8 cellular contexts compared by ENCODE assay signal in genomic region chr1:35032384-35032739, GRCh38. TPM values are rescaled to one million over a fixed set of nuclear protein-coding genes. Genes with fewer than 3 reads are reported as not detected.
DNase-seq lines count a peak whose midpoint lies in the region; ATAC-seq and TF ChIP-seq lines count a peak whose summit lies in the region.

No MANE protein-coding gene starts in this region.

- H4K20me1 ChIP-seq in Karpas-422 (ENCODE audit: insufficient read depth, low read depth, low read length) (no peaks in the 10 kb centered on the region), neural cell (ENCODE audit: insufficient read depth) (no peaks in the 10 kb centered on the region)

- H3K36me3 ChIP-seq in Karpas-422 (ENCODE audit: insufficient read depth, low read length) (no peaks in the 10 kb centered on the region), colonic mucosa (no peaks in the 10 kb centered on the region), neural cell (ENCODE audit: insufficient read depth, low read length) (no peaks in the 10 kb centered on the region)

- peak; percentile 50 for DNase-seq in Karpas-422
- DNase-seq in colonic mucosa: no peak
- DNase-seq in NCI-H187 (lab: John Stamatoyannopoulos, UW): no peak
- DNase-seq in Ammon's horn (ENCODE audit: low spot score): no peak
- DNase-seq in DMS153 (lab: John Stamatoyannopoulos, UW): no peak

- TF ChIP-seq EP300 in neural cell (conservative IDR thresholded peaks at IDR 0.05; ENCODE audit: poor library complexity, severe bottlenecking): no peak

- H3K79me2 ChIP-seq in Karpas-422 (ENCODE audit: low read length): peaks cover 36% of the 10 kb centered on the region
- H3K79me2 ChIP-seq in neural cell (replicated peaks; ENCODE audit: insufficient read depth, low read length): peaks cover 11% of the 10 kb centered on the region

- H2AFZ ChIP-seq in Karpas-422 (ENCODE audit: low read length) (no peak overlapping the region), neural cell (ENCODE audit: low read depth, low read length) (no peak overlapping the region)

- H3K9me2 ChIP-seq in Karpas-422 (replicated peaks; ENCODE audit: insufficient read depth, low read length) (no peaks in the 10 kb centered on the region), neural cell (ENCODE audit: insufficient read depth, low read length) (no peaks in the 10 kb centered on the region)

- ATAC-seq in GM18868 (IDR thresholded peaks at IDR 0.05; ENCODE audit: unreplicated experiment): no peak

- H3K4me3 ChIP-seq in Karpas-422 (ENCODE audit: low read length) (peak overlapping the region; percentile 50), colonic mucosa (peak overlapping the region; percentile 61), neural cell (ENCODE audit: low read length) (peak overlapping the region; percentile 87)

- no peak for TF ChIP-seq RAD21 in neural cell (conservative IDR thresholded peaks at IDR 0.05)

- TF ChIP-seq CTCF in C4-2B (conservative IDR thresholded peaks at IDR 0.05): no peak
- TF ChIP-seq CTCF in colonic mucosa (IDR thresholded peaks at IDR 0.05): no peak
- no peak for TF ChIP-seq CTCF in neural cell (IDR thresholded peaks at IDR 0.05; ENCODE audit: poor library complexity, severe bottlenecking)

- H3K9ac ChIP-seq in Karpas-422 (ENCODE audit: low read length) (no peak overlapping the region), colonic mucosa (ENCODE audit: low read depth in 2 of 2, low read length in 2 of 2) (no peak overlapping the region), neural cell (ENCODE audit: low read length) (no peak overlapping the region)

- H3K4me1 ChIP-seq in Karpas-422 (ENCODE audit: low read length): peaks cover 12% of the 10 kb centered on the region
- peaks cover 11% of the 10 kb centered on the region for H3K4me1 ChIP-seq in colonic mucosa

- intact Hi-C loops in colonic mucosa (cut with DNase I): no loop called here

- H3K27ac ChIP-seq in C4-2B (peak overlapping the region; percentile 83), Karpas-422 (ENCODE audit: low read length) (no peak overlapping the region), colonic mucosa (no peak overlapping the region), neural cell (ENCODE audit: low read length) (peak overlapping the region; percentile 93)

- H3K9me3 ChIP-seq in Karpas-422 (ENCODE audit: low read length) (peaks cover 18% of the 10 kb centered on the region), colonic mucosa (no peaks in the 10 kb centered on the region), neural cell (ENCODE audit: low read length) (peaks cover 8% of the 10 kb centered on the region)

- H3K4me2 ChIP-seq in Karpas-422 (ENCODE audit: low read depth, low read length, poor library complexity, severe bottlenecking): no peak overlapping the region
- H3K4me2 ChIP-seq in neural cell (ENCODE audit: low read length): no peak overlapping the region

- H3K27me3 ChIP-seq in Karpas-422 (ENCODE audit: low read length) (no peaks in the 10 kb centered on the region), colonic mucosa (no peaks in the 10 kb centered on the region), neural cell (ENCODE audit: insufficient read depth, low read depth, low read length) (no peaks in the 10 kb centered on the region)

- no peaks in the 10 kb centered on the region for H3F3A ChIP-seq in neural cell (ENCODE audit: insufficient read depth, low read length, poor library complexity, severe bottlenecking)

TF ChIP-seq in neural cell, 6 proteins besides CTCF, POLR2A, EP300 and RAD21:
- TF ChIP-seq, protein P1, sequence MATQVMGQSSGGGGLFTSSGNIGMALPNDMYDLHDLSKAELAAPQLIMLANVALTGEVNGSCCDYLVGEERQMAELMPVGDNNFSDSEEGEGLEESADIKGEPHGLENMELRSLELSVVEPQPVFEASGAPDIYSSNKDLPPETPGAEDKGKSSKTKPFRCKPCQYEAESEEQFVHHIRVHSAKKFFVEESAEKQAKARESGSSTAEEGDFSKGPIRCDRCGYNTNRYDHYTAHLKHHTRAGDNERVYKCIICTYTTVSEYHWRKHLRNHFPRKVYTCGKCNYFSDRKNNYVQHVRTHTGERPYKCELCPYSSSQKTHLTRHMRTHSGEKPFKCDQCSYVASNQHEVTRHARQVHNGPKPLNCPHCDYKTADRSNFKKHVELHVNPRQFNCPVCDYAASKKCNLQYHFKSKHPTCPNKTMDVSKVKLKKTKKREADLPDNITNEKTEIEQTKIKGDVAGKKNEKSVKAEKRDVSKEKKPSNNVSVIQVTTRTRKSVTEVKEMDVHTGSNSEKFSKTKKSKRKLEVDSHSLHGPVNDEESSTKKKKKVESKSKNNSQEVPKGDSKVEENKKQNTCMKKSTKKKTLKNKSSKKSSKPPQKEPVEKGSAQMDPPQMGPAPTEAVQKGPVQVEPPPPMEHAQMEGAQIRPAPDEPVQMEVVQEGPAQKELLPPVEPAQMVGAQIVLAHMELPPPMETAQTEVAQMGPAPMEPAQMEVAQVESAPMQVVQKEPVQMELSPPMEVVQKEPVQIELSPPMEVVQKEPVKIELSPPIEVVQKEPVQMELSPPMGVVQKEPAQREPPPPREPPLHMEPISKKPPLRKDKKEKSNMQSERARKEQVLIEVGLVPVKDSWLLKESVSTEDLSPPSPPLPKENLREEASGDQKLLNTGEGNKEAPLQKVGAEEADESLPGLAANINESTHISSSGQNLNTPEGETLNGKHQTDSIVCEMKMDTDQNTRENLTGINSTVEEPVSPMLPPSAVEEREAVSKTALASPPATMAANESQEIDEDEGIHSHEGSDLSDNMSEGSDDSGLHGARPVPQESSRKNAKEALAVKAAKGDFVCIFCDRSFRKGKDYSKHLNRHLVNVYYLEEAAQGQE (IDR thresholded peaks at IDR 0.05; ENCODE audit: borderline replicate concordance): no peak
- TF ChIP-seq MXI1 (conservative IDR thresholded peaks at IDR 0.05; ENCODE audit: poor library complexity, severe bottlenecking): no peak
- no peak for TF ChIP-seq SMC3 (conservative IDR thresholded peaks at IDR 0.05; ENCODE audit: poor library complexity)
- no peak for TF ChIP-seq POLR2AphosphoS5 (IDR thresholded peaks at IDR 0.05)
- no peak for TF ChIP-seq TAF1 (IDR thresholded peaks at IDR 0.05; ENCODE audit: low read depth)
- TF ChIP-seq EZH2 (IDR thresholded peaks at IDR 0.05; ENCODE audit: borderline replicate concordance, insufficient read depth, low read length, poor library complexity, severe bottlenecking): no peak

RNA-seq across cellular contexts. Expression of gene ZMYM6, which starts 0.6 kb away (rescaled TPM):
- total RNA-seq in Karpas-422 (2014; rRNA removed; shearing (Covaris generic); ENCODE audit: low replicate concordance): 18.9 and 43.5 TPM in 2 replicates
- total RNA-seq in colonic mucosa: 10 to 100 TPM; 14.8 to 16.1 TPM
- polyA plus RNA-seq in neural cell: 28.6 and 31.5 TPM in 2 replicates
- polyA minus RNA-seq in neural cell: 37.5 and 47.7 TPM in 2 replicates

RNA-seq across cellular contexts. Expression of gene ZMYM1, which starts 46.8 kb away (rescaled TPM):
- 10.1 and 40.8 TPM in 2 replicates for total RNA-seq in Karpas-422 (2014; rRNA removed; shearing (Covaris generic); ENCODE audit: low replicate concordance)
- 10 to 100 TPM; 13.4 to 14.3 TPM for total RNA-seq in colonic mucosa
- 14.1 and 20.3 TPM in 2 replicates for polyA plus RNA-seq in neural cell
- 42.5 and 45.0 TPM in 2 replicates for polyA minus RNA-seq in neural cell

RNA-seq across cellular contexts. Expression of gene TMEM35B, which starts 47.2 kb away (rescaled TPM):
- 27.5 and 66.5 TPM in 2 replicates for total RNA-seq in Karpas-422 (2014; rRNA removed; shearing (Covaris generic); ENCODE audit: low replicate concordance)
- 10 to 100 TPM; 14.6 to 19.3 TPM for total RNA-seq in colonic mucosa
- polyA plus RNA-seq in neural cell: 1.3 TPM in 1 of 2 replicates, not detected in the other
- not detected in 2 replicates for polyA minus RNA-seq in neural cell

Comparison
In these comparisons a context has a peak if more than half of its experiments do, and no peak if none do; other contexts are left out.
1. H3K27ac ChIP-seq: peak in C4-2B (single experiment) and neural cell (single experiment); none in Karpas-422 (single experiment) and colonic mucosa (single experiment).
2. Peak in every context shown above with its lines, with median percentiles within 50 percentile points of each other: H3K4me3 ChIP-seq.